Comparison of ENCODE assay signal across 17 cellular contexts in the genomic region with DNA sequence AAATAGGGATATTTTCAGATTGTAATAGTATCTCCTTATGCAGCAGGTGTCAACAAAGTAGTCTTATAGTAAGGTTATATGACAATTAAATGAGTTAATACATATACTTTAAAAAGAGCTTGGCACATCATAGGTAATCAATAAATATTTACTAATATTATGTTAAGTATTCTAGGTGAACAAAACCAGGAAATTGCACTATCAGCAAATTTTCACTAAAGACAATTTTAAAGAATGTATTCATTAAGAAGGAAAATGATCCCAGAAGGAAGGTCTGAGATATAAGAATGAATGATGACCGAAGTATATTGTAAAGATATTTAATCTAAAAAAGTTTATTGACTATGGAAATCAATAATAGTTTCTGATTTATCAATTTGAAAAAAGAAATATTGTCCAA.
DNase-seq lines count a peak whose midpoint lies in the region; ATAC-seq, FAIRE-seq and TF ChIP-seq lines count a peak whose summit lies in the region.
"Had no signal": no experiment of that assay in that cellular context is flagged by ENCODE, and none has a peak within 500 bp of the region (broad histone marks: within the 10 kb centered on the region; RNA-seq: fewer than 3 reads in every experiment).

No MANE protein-coding gene starts in this region.

- H2AFZ ChIP-seq in HepG2 (ENCODE audit: low read length) (no peak overlapping the region), K562 (ENCODE audit: low read depth, low read length) (no peak overlapping the region)

- H3K36me3 ChIP-seq in HepG2 (replicated peaks in 1 of 2; ENCODE audit: control insufficient read depth in 1 of 2, insufficient read depth in 2 of 2, low read length in 2 of 2), result no peaks in the 10 kb centered on the region
- no peaks in the 10 kb centered on the region for H3K36me3 ChIP-seq in right lobe of liver
- no peaks in the 10 kb centered on the region for H3K36me3 ChIP-seq in K562 (ENCODE audit: control insufficient read depth, insufficient read depth, low read length)
- H3K36me3 ChIP-seq in brain microvascular endothelial cell (replicated peaks), result no peaks in the 10 kb centered on the region
- H3K36me3 ChIP-seq in upper lobe of left lung, result no peaks in the 10 kb centered on the region

- H3K4me1 ChIP-seq in HepG2 (ENCODE audit: insufficient read depth, low read length) (peaks cover 9% of the 10 kb centered on the region), right lobe of liver (peaks cover 0 to 5% (median 0%) of the 10 kb centered on the region in 4 donors), K562 (replicated peaks in 1 of 2; ENCODE audit: control insufficient read depth in 2 of 2, insufficient read depth in 2 of 2, low read length in 2 of 2) (no peaks in the 10 kb centered on the region), upper lobe of left lung (peaks cover 0 to 8% (median 6%) of the 10 kb centered on the region in 4 donors)
- H3K4me1 ChIP-seq: BLaER1 treated with 17β-estradiol and CSF1 and Interleukin-3, amounts not matched to agents 10 nM and 100 nM had no signal

- ATAC-seq in HepG2 (no peak), right lobe of liver (no peak), K562 (no peak), upper lobe of left lung (ENCODE audit: low FRiP score in 2 of 2) (no peak)
- ATAC-seq: CD8-positive, alpha-beta T cell had no signal

- WGBS in HepG2 (ENCODE audit: low lambda C conversion rate), result 0% methylated on average over 1 of the region's 1 CpG
- 93% methylated on average over 1 of the region's 1 CpG for WGBS in right lobe of liver (ENCODE audit: insufficient coverage, low coverage, low lambda C conversion rate, missing lambda C conversion rate)
- WGBS in K562 (ENCODE audit: insufficient coverage, low coverage, missing lambda C conversion rate), result 4% methylated on average over 1 of the region's 1 CpG
- WGBS in upper lobe of left lung, 2 donors, result 88 to 90% methylated on average over 1 of the region's 1 CpG

- POLR2A ChIA-PET in HepG2 (lab: Yijun Ruan, JAX) (no interaction called here), K562 (lab: Yijun Ruan, JAX) (no interaction called here)

- DNase-seq in HepG2 (ENCODE audit: low spot score) (no peak), right lobe of liver (no peak), K562 (ENCODE audit: extremely low read depth in 1 of 4, low spot score in 3 of 4) (no peak), iPS-NIHi7 (ENCODE audit: extremely low spot score) (no peak), brain microvascular endothelial cell (no peak), NOMO-1 (lab: John Stamatoyannopoulos, UW; ENCODE audit: unreplicated experiment in 2 of 2) (no peak), upper lobe of left lung (no peak)
- DNase-seq: CD8-positive, alpha-beta T cell; DMS 273 treated with DMSO at 0.1 percent for 48 hours; DMS53; DND-41; EL; HCEC 1CT had no signal

- H3K4me3 ChIP-seq in HepG2 (replicated peaks in 1 of 3; ENCODE audit: insufficient read depth in 1 of 3, low read depth in 2 of 3, low read length in 3 of 3) (no peak overlapping the region), right lobe of liver (no peak overlapping the region), K562 (no peak overlapping the region), brain microvascular endothelial cell (ENCODE audit: low read depth, low read length) (no peak overlapping the region), upper lobe of left lung (no peak overlapping the region)
- H3K4me3 ChIP-seq: BLaER1 treated with 17β-estradiol and CSF1 and Interleukin-3, amounts not matched to agents 10 nM and 100 nM had no signal

- TF ChIP-seq CTCF in HepG2 (CRISPR knock-in tag; IDR thresholded peaks at IDR 0.05) (no peak), right lobe of liver (IDR thresholded peaks at IDR 0.05) (no peak), K562 (IDR thresholded peaks at IDR 0.05 in 2 of 3, conservative IDR thresholded peaks at IDR 0.05 in 1 of 3; ENCODE audit: insufficient read depth in 2 of 3, low read depth in 1 of 3, low read length in 3 of 3) (no peak), brain microvascular endothelial cell (IDR thresholded peaks at IDR 0.05; ENCODE audit: low read depth, low read length, missing control alignments) (no peak), upper lobe of left lung (IDR thresholded peaks at IDR 0.05) (no peak)

- intact Hi-C loops in HepG2 (cut with micrococcal nuclease; ENCODE audit: unreplicated experiment), result no loop called here
- intact Hi-C loops in right lobe of liver (cut with DNase I), result no loop called here
- intact Hi-C loops in K562 (cut with micrococcal nuclease), result no loop called here

- BruUV-seq in HepG2 (replicated peaks; lab: Mats Ljungman, UMichigan) (no TSS peak), K562 (replicated peaks; lab: Mats Ljungman, UMichigan) (no TSS peak)

- H3K4me2 ChIP-seq in HepG2 (ENCODE audit: low read depth, low read length), result no peak overlapping the region
- H3K4me2 ChIP-seq in K562 (ENCODE audit: insufficient read depth, low read length), result no peak overlapping the region
- H3K4me2 ChIP-seq: BLaER1 treated with 17β-estradiol and CSF1 and Interleukin-3, amounts not matched to agents 10 nM and 100 nM had no signal

- TF ChIP-seq RAD21 in HepG2 (CRISPR knock-in tag; IDR thresholded peaks at IDR 0.05) (no peak), K562 (CRISPR knock-in tag; conservative IDR thresholded peaks at IDR 0.05 in 1 of 2, IDR thresholded peaks at IDR 0.05 in 1 of 2) (no peak)

- in situ Hi-C loops in HepG2 (cut with HindIII; ENCODE audit: extremely low pct_ligation_motif_present, low pct_unique_long_range_greater_than_20kb) (no loop called here), K562 (cut with MboI) (no loop called here), brain microvascular endothelial cell (cut with HindIII; ENCODE audit: low pct_ligation_motif_present, low sequenced_read_pairs) (no loop called here)

- H3K27me3 ChIP-seq in HepG2 (ENCODE audit: control insufficient read depth in 1 of 2, insufficient read depth in 2 of 2, low read length in 2 of 2) (no peaks in the 10 kb centered on the region), right lobe of liver (no peaks in the 10 kb centered on the region), K562 (ENCODE audit: control insufficient read depth in 2 of 2, insufficient read depth in 2 of 2, low read length in 2 of 2) (no peaks in the 10 kb centered on the region), brain microvascular endothelial cell (replicated peaks) (no peaks in the 10 kb centered on the region), upper lobe of left lung (no peaks in the 10 kb centered on the region)
- H3K27me3 ChIP-seq: BLaER1 treated with 17β-estradiol and CSF1 and Interleukin-3, amounts not matched to agents 10 nM and 100 nM had no signal

- H3K79me2 ChIP-seq in HepG2 (ENCODE audit: insufficient read depth, low read length) (no peaks in the 10 kb centered on the region), K562 (ENCODE audit: control insufficient read depth, insufficient read depth, low read length) (no peaks in the 10 kb centered on the region)

- no peaks in the 10 kb centered on the region for H3K9me1 ChIP-seq in K562 (ENCODE audit: control insufficient read depth, insufficient read depth, low read length)

- CTCF ChIA-PET in HepG2 (lab: Yijun Ruan, JAX; ENCODE audit: low intra/inter-chr PET ratio, low total read pairs) (no interaction called here), K562 (lab: Yijun Ruan, JAX; ENCODE audit: low intra/inter-chr PET ratio) (no interaction called here)

- H3K9ac ChIP-seq in HepG2 (ENCODE audit: insufficient read depth, low read depth, low read length) (no peak overlapping the region), K562 (ENCODE audit: insufficient read depth in 1 of 2, low read depth in 2 of 2, low read length in 2 of 2) (no peak overlapping the region)
- H3K9ac ChIP-seq: BLaER1 treated with 17β-estradiol and CSF1 and Interleukin-3, amounts not matched to agents 10 nM and 100 nM had no signal

- FAIRE-seq in HepG2 (lab: Jason Lieb, UNC) (no peak), K562 (lab: Jason Lieb, UNC) (no peak), islet of Langerhans (lab: Jason Lieb, UNC) (peak; percentile 85)
- FAIRE-seq: GM12891 had no signal

- H3K9me3 ChIP-seq in HepG2 (ENCODE audit: low read length) (peaks cover 18% of the 10 kb centered on the region), right lobe of liver (no peaks in the 10 kb centered on the region), K562 (replicated peaks; ENCODE audit: control insufficient read depth, insufficient read depth, low read depth, low read length) (no peaks in the 10 kb centered on the region), upper lobe of left lung (no peaks in the 10 kb centered on the region)

- no peak for TF ChIP-seq POLR2A in HepG2 (IDR thresholded peaks at IDR 0.05; ENCODE audit: insufficient read depth in 1 of 2, low read depth in 2 of 2, low read length in 2 of 2)
- TF ChIP-seq POLR2A in right lobe of liver (IDR thresholded peaks at IDR 0.05), result no peak
- no peak for TF ChIP-seq POLR2A in K562 (conservative IDR thresholded peaks at IDR 0.05)
- TF ChIP-seq POLR2A in upper lobe of left lung (IDR thresholded peaks at IDR 0.05), result no peak

- H4K20me1 ChIP-seq in HepG2 (ENCODE audit: insufficient read depth, low read length) (no peaks in the 10 kb centered on the region), K562 (replicated peaks; ENCODE audit: control insufficient read depth, insufficient read depth, low read length) (no peaks in the 10 kb centered on the region)
- H4K20me1 ChIP-seq: BLaER1 treated with 17β-estradiol and CSF1 and Interleukin-3, amounts not matched to agents 10 nM and 100 nM had no signal

- TF ChIP-seq EP300 in HepG2 (IDR thresholded peaks at IDR 0.05; ENCODE audit: low read depth in 2 of 2, low read length in 2 of 2) (no peak), HepG2 (CRISPR knock-in tag; IDR thresholded peaks at IDR 0.05; ENCODE audit: borderline replicate concordance) (no peak), K562 (IDR thresholded peaks at IDR 0.05; ENCODE audit: low read length) (no peak), upper lobe of left lung (IDR thresholded peaks at IDR 0.05) (no peak)

- H3K27ac ChIP-seq in HepG2 (ENCODE audit: extremely low read length, insufficient read depth, low read length) (no peak overlapping the region), right lobe of liver (no peak overlapping the region), K562 (ENCODE audit: extremely low read depth, low read depth, low read length) (no peak overlapping the region), brain microvascular endothelial cell (no peak overlapping the region), upper lobe of left lung (no peak overlapping the region)
- H3K27ac ChIP-seq: 22Rv1; BLaER1 treated with 17β-estradiol and CSF1 and Interleukin-3, amounts not matched to agents 10 nM and 100 nM had no signal

TF ChIP-seq in HepG2, 621 proteins besides CTCF, POLR2A, EP300 and RAD21 (continues in another document):
- TF ChIP-seq ZFAT (CRISPR knock-in tag; conservative IDR thresholded peaks at IDR 0.05) (no peak), MAFF (IDR thresholded peaks at IDR 0.05; ENCODE audit: low read depth, low read length) (peak; percentile 95)

TF ChIP-seq in K562, 482 proteins besides CTCF, POLR2A, EP300 and RAD21 (continues in another document):
- peak; percentile 94 for TF ChIP-seq ZNF316 (IDR thresholded peaks at IDR 0.05)
- TF ChIP-seq HNRNPLL (IDR thresholded peaks at IDR 0.05; ENCODE audit: low read depth, low read length, poor library complexity, severe bottlenecking), result no peak
- TF ChIP-seq POLR2B (IDR thresholded peaks at IDR 0.05; ENCODE audit: low read depth, partially characterized antibody), result no peak
